In the genomic region with DNA sequence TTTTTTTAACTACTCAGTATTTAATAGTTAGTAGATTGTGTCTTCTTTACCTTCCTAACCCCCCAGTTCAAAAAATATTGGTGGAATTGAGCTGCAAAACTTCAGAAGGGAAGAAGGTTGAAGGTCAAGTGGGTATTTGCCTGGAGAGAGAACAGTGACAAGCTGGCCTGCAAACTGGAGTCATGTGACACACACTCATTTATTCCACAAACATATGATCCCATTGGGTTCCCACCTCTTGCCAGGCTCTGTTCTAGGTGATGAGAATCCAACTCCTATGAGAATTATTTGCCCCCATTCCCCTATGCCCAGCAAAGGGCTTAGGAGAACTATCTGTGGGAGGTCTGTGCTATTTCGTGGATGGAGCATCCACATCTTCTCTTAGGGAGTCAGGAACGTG, we compare ENCODE assay signal across 17 cellular contexts. TPM values are rescaled to one million over a fixed set of nuclear protein-coding genes. Genes with fewer than 3 reads are reported as not detected.
A peak's percentile ranks its signal among the peaks of the same experiment; 100 is the strongest.
DNase-seq lines count a peak whose midpoint lies in the region; ATAC-seq and TF ChIP-seq lines count a peak whose summit lies in the region.
"Had no signal": no experiment of that assay in that cellular context is flagged by ENCODE, and none has a peak within 500 bp of the region (broad histone marks: within the 10 kb centered on the region; RNA-seq: fewer than 3 reads in every experiment).

No MANE protein-coding gene starts in this region.

- no peaks in the 10 kb centered on the region for H3K36me3 ChIP-seq in breast epithelium
- H3K36me3 ChIP-seq in ascending aorta: peaks cover 0 to 5% of the 10 kb centered on the region in 2 donors
- no peaks in the 10 kb centered on the region for H3K36me3 ChIP-seq in MM.1S (replicated peaks; ENCODE audit: insufficient read depth, low read length)

- no TSS peak for BruUV-seq in MCF 10A (replicated peaks; lab: Mats Ljungman, UMichigan)

- H3K4me3 Mint-ChIP-seq in MCF 10A (ENCODE audit: unreplicated experiment): no peak overlapping the region
- H3K4me3 Mint-ChIP-seq: CD8-positive, alpha-beta T cell had no signal

- H3K27me3 Mint-ChIP-seq in MCF 10A (ENCODE audit: insufficient read depth, unreplicated experiment): no peaks in the 10 kb centered on the region

- H3K9me3 ChIP-seq in breast epithelium: no peaks in the 10 kb centered on the region
- no peaks in the 10 kb centered on the region for H3K9me3 ChIP-seq in ascending aorta
- no peaks in the 10 kb centered on the region for H3K9me3 ChIP-seq in MM.1S (replicated peaks; ENCODE audit: insufficient read depth, low read length)

- no peak overlapping the region for H3K9ac ChIP-seq in MM.1S (ENCODE audit: low read length)

- H3K27ac Mint-ChIP-seq in MCF 10A (ENCODE audit: low read depth, unreplicated experiment): no peak overlapping the region
- H3K27ac Mint-ChIP-seq: CD8-positive, alpha-beta T cell had no signal

- peak overlapping the region; percentile 72 to 99 for H3K27ac ChIP-seq in breast epithelium
- H3K27ac ChIP-seq in ascending aorta: peak overlapping the region; percentile 77 to 97
- H3K27ac ChIP-seq in layer of hippocampus (ENCODE audit: low read depth, low read length): peak overlapping the region; percentile 5
- H3K27ac ChIP-seq in skin epidermis: peak overlapping the region in 13 of 21 experiments; percentile 5 to 59 (median 37)
- H3K27ac ChIP-seq in MM.1S (ENCODE audit: low read length): no peak overlapping the region
- H3K27ac ChIP-seq: 22Rv1 had no signal

- CTCF ChIA-PET in MCF 10A (lab: Yijun Ruan, JAX): interaction anchor here (0.6 to 0.8 kb wide), 7 partner anchors 9 to 98 kb away, joined by 3 to 4 read pairs (median 3); no protein-coding TSS in a partner anchor

- no peak for TF ChIP-seq CTCF in breast epithelium (IDR thresholded peaks at IDR 0.05)
- no peak for TF ChIP-seq CTCF in MCF 10A (IDR thresholded peaks at IDR 0.05; ENCODE audit: unreplicated experiment)
- TF ChIP-seq CTCF in ascending aorta (IDR thresholded peaks at IDR 0.05): no peak
- TF ChIP-seq CTCF in MM.1S (IDR thresholded peaks at IDR 0.05; ENCODE audit: low read length): no peak

- no peak overlapping the region for H2AFZ ChIP-seq in MM.1S (ENCODE audit: low read length)

- no peak for TF ChIP-seq POLR2A in breast epithelium (IDR thresholded peaks at IDR 0.05)

- ATAC-seq in GM21390 (IDR thresholded peaks at IDR 0.05; ENCODE audit: unreplicated experiment): no peak
- ATAC-seq: CD8-positive, alpha-beta T cell had no signal

- no peak overlapping the region for H3K4me3 ChIP-seq in breast epithelium
- H3K4me3 ChIP-seq in ascending aorta: no peak overlapping the region
- no peak overlapping the region for H3K4me3 ChIP-seq in skin epidermis
- H3K4me3 ChIP-seq in MM.1S (ENCODE audit: low read length): no peak overlapping the region

- peaks cover 7 to 44% of the 10 kb centered on the region in 2 donors for H3K4me1 ChIP-seq in breast epithelium
- peaks cover 10 to 44% of the 10 kb centered on the region in 2 donors for H3K4me1 ChIP-seq in ascending aorta
- peaks cover 7% of the 10 kb centered on the region for H3K4me1 ChIP-seq in MM.1S (ENCODE audit: low read length)

- no peaks in the 10 kb centered on the region for H3K9me2 ChIP-seq in MM.1S (replicated peaks; ENCODE audit: insufficient read depth, low read length)

- POLR2A ChIA-PET in MCF 10A (lab: Yijun Ruan, JAX): interaction anchor here (1.3 to 2.7 kb wide), 2 partner anchors 10 kb away, joined by 3 to 9 read pairs; no protein-coding TSS in a partner anchor

- no peaks in the 10 kb centered on the region for H3K27me3 ChIP-seq in breast epithelium
- no peaks in the 10 kb centered on the region for H3K27me3 ChIP-seq in ascending aorta
- no peaks in the 10 kb centered on the region for H3K27me3 ChIP-seq in layer of hippocampus (ENCODE audit: control insufficient read depth, insufficient read depth, low read length)
- H3K27me3 ChIP-seq in MM.1S (replicated peaks; ENCODE audit: insufficient read depth, low read length): peaks cover 15% of the 10 kb centered on the region; the same call in 1 of the 2 replicates

- no peaks in the 10 kb centered on the region for H4K20me1 ChIP-seq in MM.1S (ENCODE audit: insufficient read depth, low read length)

- DNase-seq in breast epithelium (ENCODE audit: low spot score in 2 of 2) (no peak), MCF 10A (ENCODE audit: unreplicated experiment) (no peak), ascending aorta (ENCODE audit: low spot score in 2 of 2) (peak in 1 of 2 donors; percentile 64), MM.1S (no peak), DMS 273 (lab: John Stamatoyannopoulos, UW; ENCODE audit: unreplicated experiment) (no peak)
- DNase-seq: CD8-positive, alpha-beta T cell; H7; Kasumi-1; NCI-H1417 treated with DMSO at 0.1 percent for 48 hours; NCI-H2029 treated with DMSO at 0.1 percent for 48 hours; NCI-H226; NCI-H526 treated with DMSO at 0.1 percent for 48 hours had no signal

- H3F3A ChIP-seq in MM.1S (ENCODE audit: insufficient read depth, low read length): no peaks in the 10 kb centered on the region

- intact Hi-C loops in breast epithelium (cut with DNase I; ENCODE audit: low total_unique reads): no loop called here
- intact Hi-C loops in MCF 10A (cut with micrococcal nuclease): no loop called here
- intact Hi-C loops in ascending aorta (cut with DNase I): loop anchor here (5.0 kb wide), 1 partner anchor 289 kb away; a partner anchor contains a TSS

- H3K4me2 ChIP-seq in MM.1S (ENCODE audit: low read depth, low read length): no peak overlapping the region

- no peaks in the 10 kb centered on the region for H3K9me3 Mint-ChIP-seq in MCF 10A (ENCODE audit: unreplicated experiment)
- H3K9me3 Mint-ChIP-seq: CD8-positive, alpha-beta T cell had no signal

- no peaks in the 10 kb centered on the region for H3K4me1 Mint-ChIP-seq in MCF 10A (ENCODE audit: insufficient read depth, unreplicated experiment)

- peaks cover 8% of the 10 kb centered on the region for H3K36me3 Mint-ChIP-seq in MCF 10A (ENCODE audit: insufficient read depth, unreplicated experiment)

- peaks cover 14% of the 10 kb centered on the region for H3K79me2 ChIP-seq in MM.1S (ENCODE audit: low read length)

RNA-seq across cellular contexts. Expression of a gene that starts 3.5 kb away (rescaled TPM):
- total RNA-seq in breast epithelium (10 to 100 TPM; 67.8 to 84.9 (median 70.1) TPM), MCF 10A (2022) (56.7 and 61.1 TPM in 2 replicates), ascending aorta (340 TPM)

RNA-seq across cellular contexts. Expression of a gene that starts 30.7 kb away (rescaled TPM):
- not detected for total RNA-seq in breast epithelium
- not detected in 2 replicates for total RNA-seq in MCF 10A (2022)
- not detected for total RNA-seq in ascending aorta
- total RNA-seq: CD8-positive, alpha-beta T cell; Daoy; H7 had no signal

RNA-seq across cellular contexts. Expression of a gene that starts 55.6 kb away (rescaled TPM):
- total RNA-seq in breast epithelium (10 to 100 TPM; 55.2 to 79.5 (median 58.7) TPM), MCF 10A (2022) (42.1 and 49.1 TPM in 2 replicates), ascending aorta (339 TPM)
